Comparison of ENCODE assay signal across 12 cellular contexts in genomic region chr14:57066463-57066862, GRCh38.
"Had no signal": no experiment of that assay in that cellular context is flagged by ENCODE, and none has a peak within 500 bp of the region (broad histone marks: within the 10 kb centered on the region; RNA-seq: fewer than 3 reads in every experiment).

No MANE protein-coding gene starts in this region.

- H3K4me3 ChIP-seq: ascending aorta, body of pancreas, K562, PC-9 had no signal

- H3K9me3 ChIP-seq: ascending aorta, body of pancreas had no signal

- DNase-seq: activated CD4-positive, CD25-positive, alpha-beta regulatory T cell; activated T-cell treated with anti-CD3 and anti-CD28 coated beads, Interleukin-2, amount 50 U/mL, for 4 hours; amniotic stem cell; central memory CD4-positive, alpha-beta T cell; T1000 had no signal

- H3K4me1 ChIP-seq: ascending aorta had no signal

- ATAC-seq: activated naive CD8-positive, alpha-beta T cell treated with anti-CD3 and anti-CD28 coated beads, Interleukin-2, amount 50 U/mL, for 24 hours had no signal

- H3K27me3 ChIP-seq: ascending aorta, body of pancreas had no signal

- H3K27ac ChIP-seq: ascending aorta, body of pancreas, PC-9 had no signal

- H3K36me3 ChIP-seq: ascending aorta had no signal

- FAIRE-seq: bronchial epithelial cell, TTC549 had no signal
